18 cellular contexts compared by ENCODE assay signal in the genomic region with DNA sequence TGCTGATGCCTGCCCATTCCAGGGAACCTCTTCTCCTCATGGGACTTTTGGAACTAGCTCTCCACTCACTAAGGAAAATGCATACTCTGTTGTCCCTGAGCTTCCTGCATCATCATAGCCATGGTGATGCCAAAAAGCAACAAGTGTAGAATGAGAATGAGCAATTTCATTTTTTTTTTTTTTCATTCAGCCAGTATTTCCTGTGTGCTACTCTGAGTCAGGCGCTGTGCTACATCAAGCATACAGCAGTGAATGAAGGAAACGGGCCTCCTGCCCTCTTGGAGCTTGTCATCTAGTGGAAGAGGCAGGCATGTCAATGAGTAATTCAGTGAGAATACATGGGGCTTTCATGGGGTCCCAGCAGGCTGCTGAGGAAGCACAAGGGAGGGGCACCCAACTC.
"Had no signal": no experiment of that assay in that cellular context is flagged by ENCODE, and none has a peak within 500 bp of the region (broad histone marks: within the 10 kb centered on the region; RNA-seq: fewer than 3 reads in every experiment).

No MANE protein-coding gene starts in this region.

- FAIRE-seq: TTC549 had no signal

- H3K4me3 ChIP-seq: colonic mucosa, esophagus squamous epithelium, hepatocyte, prostate gland, upper lobe of left lung had no signal

- H3K9me3 ChIP-seq: colonic mucosa, prostate gland, upper lobe of left lung had no signal

- H3K27ac ChIP-seq: colonic mucosa, esophagus squamous epithelium, hepatocyte, prostate gland, upper lobe of left lung, WERI-Rb-1 had no signal

- H3K36me3 ChIP-seq: colonic mucosa, esophagus squamous epithelium, prostate gland, upper lobe of left lung, WERI-Rb-1 had no signal

- H3K4me1 ChIP-seq: colonic mucosa, prostate gland, upper lobe of left lung had no signal

- DNase-seq: activated CD4-positive, alpha-beta T cell treated with anti-CD3 and anti-CD28 coated beads, Interleukin-2, amount 10 ng/mL, durations not matched to agents 7 days and 5 days; activated CD4-positive, CD25-positive, alpha-beta regulatory T cell treated with anti-CD3 and anti-CD28 coated beads, Interleukin-2, amount 50 U/mL, for 72 hours; activated CD8-positive, alpha-beta memory T cell treated with anti-CD3 and anti-CD28 coated beads, Interleukin-2, amount 10 ng/mL, durations not matched to agents 7 days and 5 days; activated CD8-positive, alpha-beta T cell treated with anti-CD3 and anti-CD28 coated beads for 36 hours; activated gamma-delta T cell; activated T-cell treated with anti-CD3 and anti-CD28 coated beads for 4 hours; anterior cingulate cortex; colonic mucosa; esophagus squamous epithelium; immature natural killer cell; stimulated activated CD4-positive, alpha-beta T cell treated with anti-CD3 and anti-CD28 coated beads, Interleukin-2, amount 100 ng/mL, for 48 hours; stimulated activated naive CD4-positive, alpha-beta T cell; upper lobe of left lung had no signal

- ATAC-seq: activated CD8-positive, alpha-beta memory T cell treated with anti-CD3 and anti-CD28 coated beads, Interleukin-2, amount 10 ng/mL, durations not matched to agents 7 days and 5 days; activated CD8-positive, alpha-beta T cell treated with anti-CD3 and anti-CD28 coated beads for 36 hours; natural killer cell treated with Interleukin-12 subunit alpha and Interleukin-12 subunit beta and Interleukin-15 and Interleukin-18, amount 100 ng/mL, for 72 hours had no signal
